14 cellular contexts compared by ENCODE assay signal in genomic region chr20:49185071-49185757, GRCh38.
DNase-seq lines count a peak whose midpoint lies in the region; ATAC-seq and TF ChIP-seq lines count a peak whose summit lies in the region.
"Had no signal": no experiment of that assay in that cellular context is flagged by ENCODE, and none has a peak within 500 bp of the region (broad histone marks: within the 10 kb centered on the region; RNA-seq: fewer than 3 reads in every experiment).

No MANE protein-coding gene starts in this region.

- H3K27ac ChIP-seq in VCaP (peak overlapping the region; percentile 95), subcutaneous abdominal adipose tissue (ENCODE audit: low read depth, low read length) (peak overlapping the region; percentile 52)
- H3K27ac ChIP-seq: HL-60 had no signal

- H3K9me3 ChIP-seq in subcutaneous abdominal adipose tissue (ENCODE audit: control insufficient read depth in 5 of 5, low read length in 5 of 5) = no peaks in the 10 kb centered on the region

- no peak for DNase-seq in activated naive CD4-positive, alpha-beta T cell treated with anti-CD3 and anti-CD28 coated beads, Interleukin-2, amount 50 U/mL, for 16 hours
- DNase-seq in kidney tubule cell (ENCODE audit: low spot score) (peak; percentile 61), dedifferentiated amniotic fluid mesenchymal stem cell (ENCODE audit: extremely low spot score) (no peak), NOMO-1 treated with dmso at 0.1 percent for 144 hours (lab: John Stamatoyannopoulos, UW; ENCODE audit: unreplicated experiment) (no peak)
- DNase-seq: GDM1, NCI-H1092, NCI-H526 had no signal

- H3K27ac Mint-ChIP-seq in activated naive CD4-positive, alpha-beta T cell treated with anti-CD3 and anti-CD28 coated beads, Interleukin-2, amount 50 U/mL, for 24 hours = peak overlapping the region; percentile 68

- H3K4me3 ChIP-seq in subcutaneous abdominal adipose tissue (ENCODE audit: low read depth in 1 of 5, low read length in 5 of 5) = no peak overlapping the region
- H3K4me3 ChIP-seq: cardiac muscle cell had no signal

- TF ChIP-seq CTCF in VCaP (conservative IDR thresholded peaks at IDR 0.05) = no peak

- peaks cover 2 to 31% (median 26%) of the 10 kb centered on the region in 5 donors for H3K4me1 ChIP-seq in subcutaneous abdominal adipose tissue (ENCODE audit: control insufficient read depth in 5 of 5, insufficient read depth in 5 of 5, low read length in 5 of 5)

- peak overlapping the region; percentile 79 for H3K4me3 Mint-ChIP-seq in activated naive CD4-positive, alpha-beta T cell treated with anti-CD3 and anti-CD28 coated beads, Interleukin-2, amount 50 U/mL, for 24 hours

- H3K27me3 Mint-ChIP-seq in activated naive CD4-positive, alpha-beta T cell treated with anti-CD3 and anti-CD28 coated beads, Interleukin-2, amount 50 U/mL, for 24 hours = no peaks in the 10 kb centered on the region

- peak overlapping the region in 1 of 5 donors; percentile 35 for H3K9ac ChIP-seq in subcutaneous abdominal adipose tissue (ENCODE audit: low read length in 5 of 5)

- no peaks in the 10 kb centered on the region for H3K27me3 ChIP-seq in subcutaneous abdominal adipose tissue (ENCODE audit: control insufficient read depth in 5 of 5, insufficient read depth in 4 of 5, low read length in 5 of 5)
- H3K27me3 ChIP-seq: cardiac muscle cell had no signal

- H3K36me3 Mint-ChIP-seq in activated naive CD4-positive, alpha-beta T cell treated with anti-CD3 and anti-CD28 coated beads, Interleukin-2, amount 50 U/mL, for 24 hours = peaks cover 7% of the 10 kb centered on the region

- no peaks in the 10 kb centered on the region for H3K9me3 Mint-ChIP-seq in activated naive CD4-positive, alpha-beta T cell treated with anti-CD3 and anti-CD28 coated beads, Interleukin-2, amount 50 U/mL, for 24 hours

- no peak for ATAC-seq in HG03520 (IDR thresholded peaks at IDR 0.05; ENCODE audit: unreplicated experiment)
- ATAC-seq: esophagus mucosa had no signal

- no peaks in the 10 kb centered on the region for H3K36me3 ChIP-seq in subcutaneous abdominal adipose tissue (ENCODE audit: control insufficient read depth in 5 of 5, insufficient read depth in 5 of 5, low read length in 5 of 5)
- H3K36me3 ChIP-seq: cardiac muscle cell had no signal

- peaks cover 65% of the 10 kb centered on the region for H3K4me1 Mint-ChIP-seq in activated naive CD4-positive, alpha-beta T cell treated with anti-CD3 and anti-CD28 coated beads, Interleukin-2, amount 50 U/mL, for 24 hours
